In genomic region chr6:169557887-169558286, GRCh38 we compare ENCODE assay signal across 31 cellular contexts.
"Had no signal": no experiment of that assay in that cellular context is flagged by ENCODE, and none has a peak within 500 bp of the region (broad histone marks: within the 10 kb centered on the region; RNA-seq: fewer than 3 reads in every experiment).

No MANE protein-coding gene starts in this region.

- H3K36me3 ChIP-seq: adrenal gland, breast epithelium, WERI-Rb-1 had no signal

- DNase-seq: activated CD4-positive, alpha-beta memory T cell treated with anti-CD3 and anti-CD28 coated beads for 36 hours; activated CD4-positive, alpha-beta T cell treated with anti-CD3 and anti-CD28 coated beads, Interleukin-2, amount 50 U/mL, for 1 hour; activated CD4-positive, CD25-positive, alpha-beta regulatory T cell; activated CD8-positive, alpha-beta memory T cell treated with anti-CD3 and anti-CD28 coated beads, Interleukin-2, amount 50 U/mL, for 4 hours; activated gamma-delta T cell treated with Interleukin-2 at 50 U/mL for 16 hours; activated naive CD4-positive, alpha-beta T cell treated with anti-CD3 and anti-CD28 coated beads for 36 hours; activated T-cell treated with anti-CD3 and anti-CD28 coated beads for 4 hours; activated T-cell treated with anti-CD3 and anti-CD28 coated beads, Interleukin-2, amount 50 U/mL, for 4 hours; adrenal gland; body of pancreas; Kasumi-1; NCI-H1105; NCI-H1417 treated with DMSO at 0.1 percent for 48 hours; NCI-H1694; NCI-H1930; NCI-H2081 treated with DMSO at 0.1 percent for 48 hours; NCI-H226; NCI-H524 treated with DMSO at 0.1 percent for 48 hours; NK-92 treated with Interleukin-12 subunit alpha and Interleukin-12 subunit beta, amount 100 ng/mL, for 24 hours; PC-9; SIG-M5; SW 1271; T-helper 1 cell; T-helper 2 cell; T-helper 9 cell; WERI-Rb-1 had no signal

- ATAC-seq: body of pancreas, Right ventricle myocardium inferior had no signal

- H3K27me3 ChIP-seq: adrenal gland, body of pancreas, breast epithelium had no signal

- H2AFZ ChIP-seq: PC-9 had no signal

- H3K4me2 ChIP-seq: PC-9 had no signal

- H3K4me1 ChIP-seq: adrenal gland, body of pancreas, breast epithelium had no signal

- H3K9me3 ChIP-seq: adrenal gland, body of pancreas, breast epithelium had no signal

- H3K27ac ChIP-seq: adrenal gland, body of pancreas, breast epithelium, PC-9, RWPE1, WERI-Rb-1 had no signal

- H3K4me3 ChIP-seq: adrenal gland, body of pancreas, breast epithelium, PC-9 had no signal

- FAIRE-seq: astrocyte, RCC 7860 had no signal
